In the genomic region with DNA sequence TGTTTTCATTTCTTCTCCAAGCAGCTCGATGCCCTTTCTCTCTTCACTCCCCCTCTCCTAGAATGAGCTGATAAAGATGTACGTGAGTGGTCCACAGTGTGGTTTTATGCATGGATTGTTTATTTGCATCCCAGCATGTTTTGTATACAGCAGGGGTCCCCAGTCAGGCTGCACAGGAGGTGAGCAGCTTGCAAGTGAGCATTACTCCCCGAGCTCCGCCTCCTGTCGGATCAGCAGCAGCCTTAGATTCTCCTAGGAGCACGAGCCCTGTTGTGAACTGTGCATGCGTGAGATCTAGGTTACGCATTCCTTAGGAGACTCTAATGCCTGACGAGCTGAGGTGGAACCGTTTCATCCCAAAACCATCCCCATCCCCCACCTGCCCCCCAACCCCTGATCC, we compare ENCODE assay signal across 1 cellular context.
TF ChIP-seq lines count a peak whose summit lies in the region.

No MANE protein-coding gene starts in this region.

TF ChIP-seq in HepG2, 621 proteins besides CTCF, POLR2A, EP300 and RAD21 (continued from another document):
- TF ChIP-seq, protein P1, sequence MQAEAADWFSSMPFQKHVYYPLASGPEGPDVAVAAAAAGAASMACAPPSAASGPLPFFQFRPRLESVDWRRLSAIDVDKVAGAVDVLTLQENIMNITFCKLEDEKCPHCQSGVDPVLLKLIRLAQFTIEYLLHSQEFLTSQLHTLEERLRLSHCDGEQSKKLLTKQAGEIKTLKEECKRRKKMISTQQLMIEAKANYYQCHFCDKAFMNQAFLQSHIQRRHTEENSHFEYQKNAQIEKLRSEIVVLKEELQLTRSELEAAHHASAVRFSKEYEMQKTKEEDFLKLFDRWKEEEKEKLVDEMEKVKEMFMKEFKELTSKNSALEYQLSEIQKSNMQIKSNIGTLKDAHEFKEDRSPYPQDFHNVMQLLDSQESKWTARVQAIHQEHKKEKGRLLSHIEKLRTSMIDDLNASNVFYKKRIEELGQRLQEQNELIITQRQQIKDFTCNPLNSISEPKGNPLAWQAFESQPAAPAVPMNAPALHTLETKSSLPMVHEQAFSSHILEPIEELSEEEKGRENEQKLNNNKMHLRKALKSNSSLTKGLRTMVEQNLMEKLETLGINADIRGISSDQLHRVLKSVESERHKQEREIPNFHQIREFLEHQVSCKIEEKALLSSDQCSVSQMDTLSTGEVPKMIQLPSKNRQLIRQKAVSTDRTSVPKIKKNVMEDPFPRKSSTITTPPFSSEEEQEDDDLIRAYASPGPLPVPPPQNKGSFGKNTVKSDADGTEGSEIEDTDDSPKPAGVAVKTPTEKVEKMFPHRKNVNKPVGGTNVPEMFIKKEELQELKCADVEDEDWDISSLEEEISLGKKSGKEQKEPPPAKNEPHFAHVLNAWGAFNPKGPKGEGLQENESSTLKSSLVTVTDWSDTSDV (CRISPR knock-in tag; IDR thresholded peaks at IDR 0.05): no peak
- TF ChIP-seq ZNF75D (CRISPR knock-in tag; IDR thresholded peaks at IDR 0.05; ENCODE audit: borderline replicate concordance): no peak
- no peak for TF ChIP-seq THAP11 (CRISPR knock-in tag; IDR thresholded peaks at IDR 0.05)
- no peak for TF ChIP-seq GMEB1 (CRISPR knock-in tag; IDR thresholded peaks at IDR 0.05; ENCODE audit: borderline replicate concordance)
- no peak for TF ChIP-seq MNT (IDR thresholded peaks at IDR 0.05)
- TF ChIP-seq KMT2B (CRISPR knock-in tag; IDR thresholded peaks at IDR 0.05): no peak
- no peak for TF ChIP-seq ZNF326 (CRISPR knock-in tag; IDR thresholded peaks at IDR 0.05; ENCODE audit: borderline replicate concordance)
- TF ChIP-seq CBX1 (IDR thresholded peaks at IDR 0.05; ENCODE audit: low read depth): no peak
- TF ChIP-seq SNAI1 (CRISPR knock-in tag; IDR thresholded peaks at IDR 0.05; ENCODE audit: borderline replicate concordance): no peak
